In genomic region chr15:25742421-25743159, GRCh38 we compare ENCODE assay signal across 13 cellular contexts.
"Had no signal": no experiment of that assay in that cellular context is flagged by ENCODE, and none has a peak within 500 bp of the region (broad histone marks: within the 10 kb centered on the region; RNA-seq: fewer than 3 reads in every experiment).

No MANE protein-coding gene starts in this region.

- H3K9me3 ChIP-seq: gastrocnemius medialis, left lung, SJCRH30 had no signal

- H3K27ac Mint-ChIP-seq: activated CD4-positive, alpha-beta memory T cell treated with anti-CD3 and anti-CD28 coated beads, Interleukin-2, amount 10 ng/mL, durations not matched to agents 7 days and 5 days; activated naive CD4-positive, alpha-beta T cell treated with anti-CD3 and anti-CD28 coated beads for 36 hours; nephron; stimulated activated memory B cell treated with anti-CD40 and anti-IgM and Interleukin-4, amounts not matched to agents 10 μg/mL and 1 μg/mL and 100 μg/mL, for 72 hours had no signal

- H3K27ac ChIP-seq: brain microvascular endothelial cell, gastrocnemius medialis, left lung, SJCRH30 had no signal

- H3K36me3 Mint-ChIP-seq: stimulated activated memory B cell treated with anti-CD40 and anti-IgM and Interleukin-4, amounts not matched to agents 10 μg/mL and 1 μg/mL and 100 μg/mL, for 72 hours had no signal

- DNase-seq: activated CD4-positive, alpha-beta memory T cell treated with anti-CD3 and anti-CD28 coated beads, Interleukin-2, amount 10 ng/mL, durations not matched to agents 7 days and 5 days; activated CD8-positive, alpha-beta memory T cell treated with anti-CD3 and anti-CD28 coated beads, Interleukin-2, amount 50 U/mL, for 4 hours; activated naive CD4-positive, alpha-beta T cell treated with anti-CD3 and anti-CD28 coated beads for 36 hours; brain microvascular endothelial cell; cerebellar nuclear complex; gastrocnemius medialis; left lung; SJCRH30; small intestine; trophoblast cell had no signal

- H3K27me3 ChIP-seq: brain microvascular endothelial cell, gastrocnemius medialis, left lung, SJCRH30 had no signal

- H3K9me3 Mint-ChIP-seq: activated CD4-positive, alpha-beta memory T cell treated with anti-CD3 and anti-CD28 coated beads, Interleukin-2, amount 10 ng/mL, durations not matched to agents 7 days and 5 days; activated naive CD4-positive, alpha-beta T cell treated with anti-CD3 and anti-CD28 coated beads for 36 hours; nephron; stimulated activated memory B cell treated with anti-CD40 and anti-IgM and Interleukin-4, amounts not matched to agents 10 μg/mL and 1 μg/mL and 100 μg/mL, for 72 hours had no signal

- H3K27me3 Mint-ChIP-seq: activated CD4-positive, alpha-beta memory T cell treated with anti-CD3 and anti-CD28 coated beads, Interleukin-2, amount 10 ng/mL, durations not matched to agents 7 days and 5 days had no signal

- H3K4me3 Mint-ChIP-seq: activated CD4-positive, alpha-beta memory T cell treated with anti-CD3 and anti-CD28 coated beads, Interleukin-2, amount 10 ng/mL, durations not matched to agents 7 days and 5 days; activated naive CD4-positive, alpha-beta T cell treated with anti-CD3 and anti-CD28 coated beads for 36 hours; nephron; stimulated activated memory B cell treated with anti-CD40 and anti-IgM and Interleukin-4, amounts not matched to agents 10 μg/mL and 1 μg/mL and 100 μg/mL, for 72 hours had no signal

- H3K36me3 ChIP-seq: brain microvascular endothelial cell, gastrocnemius medialis, left lung, SJCRH30 had no signal

- ATAC-seq: activated CD4-positive, CD25-positive, alpha-beta regulatory T cell treated with anti-CD3 and anti-CD28 coated beads, Interleukin-2, amount 50 U/mL, for 24 hours; left lung; stimulated activated memory B cell treated with anti-CD40 and anti-IgM and Interleukin-4, amounts not matched to agents 10 μg/mL and 1 μg/mL and 100 μg/mL, for 72 hours had no signal

- H3K4me3 ChIP-seq: gastrocnemius medialis, left lung, SJCRH30 had no signal
